9 cellular contexts compared by ENCODE assay signal in genomic region chr10:119693262-119693957, GRCh38. TPM values are rescaled to one million over a fixed set of nuclear protein-coding genes. Genes with fewer than 3 reads are reported as not detected.
DNase-seq lines count a peak whose midpoint lies in the region; ATAC-seq, FAIRE-seq and TF ChIP-seq lines count a peak whose summit lies in the region.
"Had no signal": no experiment of that assay in that cellular context is flagged by ENCODE, and none has a peak within 500 bp of the region (broad histone marks: within the 10 kb centered on the region; RNA-seq: fewer than 3 reads in every experiment).

No MANE protein-coding gene starts in this region.

- peaks cover 18% of the 10 kb centered on the region for H3K4me1 Mint-ChIP-seq in stimulated activated effector memory CD8-positive, alpha-beta T cell treated with anti-CD3 and anti-CD28 coated beads, Interleukin-12 subunit alpha, Interleukin-12 subunit beta, amount 100 ng/mL, for 72 hours
- peaks cover 15% of the 10 kb centered on the region for H3K4me1 Mint-ChIP-seq in Caco-2 (ENCODE audit: low read depth, unreplicated experiment)

- TF ChIP-seq POLR2A in endothelial cell of umbilical vein (IDR thresholded peaks at IDR 0.05; ENCODE audit: low read depth, low read length): no peak

- no peaks in the 10 kb centered on the region for H4K20me1 ChIP-seq in endothelial cell of umbilical vein (replicated peaks; ENCODE audit: control insufficient read depth, extremely low read depth, insufficient read depth, low read length)

- H3K79me2 ChIP-seq in endothelial cell of umbilical vein (ENCODE audit: control insufficient read depth, insufficient read depth, low read length): no peaks in the 10 kb centered on the region

- H3K4me1 ChIP-seq in endothelial cell of umbilical vein (ENCODE audit: control insufficient read depth, extremely low read depth, insufficient read depth, low read length) (peaks cover 3% of the 10 kb centered on the region), Caco-2 (peaks cover 12% of the 10 kb centered on the region)
- H3K4me1 ChIP-seq: stomach had no signal

- no peaks in the 10 kb centered on the region for H3K27me3 Mint-ChIP-seq in Caco-2 (ENCODE audit: insufficient read depth, unreplicated experiment)

- H3K36me3 Mint-ChIP-seq in stimulated activated effector memory CD8-positive, alpha-beta T cell treated with anti-CD3 and anti-CD28 coated beads, Interleukin-12 subunit alpha, Interleukin-12 subunit beta, amount 100 ng/mL, for 72 hours: no peaks in the 10 kb centered on the region
- no peaks in the 10 kb centered on the region for H3K36me3 Mint-ChIP-seq in Caco-2 (ENCODE audit: insufficient read depth, unreplicated experiment)

- CTCF ChIA-PET in endothelial cell of umbilical vein (lab: Charles Lee) (interaction anchor here (2.0 kb wide), 1 partner anchor 9 kb away, joined by 6 read pairs; no protein-coding TSS in a partner anchor), Caco-2 (lab: Charles Lee) (no interaction called here)

- H3K9me3 Mint-ChIP-seq in stimulated activated effector memory CD8-positive, alpha-beta T cell treated with anti-CD3 and anti-CD28 coated beads, Interleukin-12 subunit alpha, Interleukin-12 subunit beta, amount 100 ng/mL, for 72 hours: no peaks in the 10 kb centered on the region
- peaks cover 9% of the 10 kb centered on the region for H3K9me3 Mint-ChIP-seq in Caco-2 (ENCODE audit: unreplicated experiment)

- DNase-seq in endothelial cell of umbilical vein (ENCODE audit: low read depth, low spot score) (no peak), Caco-2 (no peak), NOMO-1 (lab: John Stamatoyannopoulos, UW; ENCODE audit: unreplicated experiment in 2 of 2) (no peak)
- DNase-seq in stimulated activated effector memory CD8-positive, alpha-beta T cell treated with anti-CD3 and anti-CD28 coated beads, Interleukin-12 subunit alpha, Interleukin-12 subunit beta, amount 100 ng/mL, for 72 hours (ENCODE audit: low spot score in 2 of 2): no peak
- no peak for DNase-seq in stimulated activated CD8-positive, alpha-beta memory T cell treated with anti-CD3 and anti-CD28 coated beads, Interleukin-4, amount 100 ng/mL, for 48 hours
- DNase-seq: activated effector memory CD4-positive, alpha-beta T cell treated with anti-CD3 and anti-CD28 coated beads, Interleukin-2, amount 50 U/mL, for 16 hours; stomach had no signal

- FAIRE-seq in endothelial cell of umbilical vein (lab: Jason Lieb, UNC): no peak

- POLR2A ChIA-PET in endothelial cell of umbilical vein (lab: Charles Lee): no interaction called here
- POLR2A ChIA-PET in Caco-2 (lab: Charles Lee): interaction anchor here (1.2 kb wide), 1 partner anchor 13 kb away, joined by 7 read pairs; no protein-coding TSS in a partner anchor

- no peak overlapping the region for H3K27ac ChIP-seq in endothelial cell of umbilical vein (ENCODE audit: insufficient read depth, low read depth, low read length)
- H3K27ac ChIP-seq: stomach had no signal

- H3K9me3 ChIP-seq in endothelial cell of umbilical vein (replicated peaks; ENCODE audit: control insufficient read depth, insufficient read depth, low read length): no peaks in the 10 kb centered on the region
- no peaks in the 10 kb centered on the region; the same call in 1 of the 2 replicates for H3K9me3 ChIP-seq in Caco-2
- H3K9me3 ChIP-seq: stomach had no signal

- H3K36me3 ChIP-seq in endothelial cell of umbilical vein (ENCODE audit: control insufficient read depth in 2 of 2, extremely low read depth in 1 of 2, insufficient read depth in 2 of 2, low read length in 2 of 2) (no peaks in the 10 kb centered on the region), Caco-2 (ENCODE audit: control insufficient read depth, insufficient read depth, low read length) (no peaks in the 10 kb centered on the region)
- H3K36me3 ChIP-seq: stomach had no signal

- BruUV-seq in endothelial cell of umbilical vein (replicated peaks; lab: Mats Ljungman, UMichigan) (no TSS peak), Caco-2 (replicated peaks; lab: Mats Ljungman, UMichigan) (no TSS peak)

- ATAC-seq in GM19372 (IDR thresholded peaks at IDR 0.05; ENCODE audit: low read depth, unreplicated experiment): peak; percentile 81
- peak; percentile 78 for ATAC-seq in HG03378 (IDR thresholded peaks at IDR 0.05; ENCODE audit: unreplicated experiment)
- peak; percentile 85 for ATAC-seq in stimulated activated effector memory CD8-positive, alpha-beta T cell treated with anti-CD3 and anti-CD28 coated beads, Interleukin-12 subunit alpha, Interleukin-12 subunit beta, amount 100 ng/mL, for 72 hours

- no peaks in the 10 kb centered on the region for H3K9me1 ChIP-seq in endothelial cell of umbilical vein (replicated peaks; ENCODE audit: control insufficient read depth, extremely low read depth, insufficient read depth, low read length)

- intact Hi-C loops in endothelial cell of umbilical vein (cut with micrococcal nuclease) (no loop called here), Caco-2 (cut with micrococcal nuclease; ENCODE audit: unreplicated experiment) (no loop called here)

- H3K27me3 ChIP-seq in endothelial cell of umbilical vein (ENCODE audit: control insufficient read depth in 2 of 2, insufficient read depth in 2 of 2, low read length in 2 of 2) (no peaks in the 10 kb centered on the region), Caco-2 (replicated peaks; ENCODE audit: control insufficient read depth, insufficient read depth, low read length) (no peaks in the 10 kb centered on the region)

- no peak for TF ChIP-seq CTCF in endothelial cell of umbilical vein (IDR thresholded peaks at IDR 0.05; ENCODE audit: extremely low read depth in 1 of 2, insufficient read depth in 1 of 2, low read depth in 1 of 2, low read length in 2 of 2)
- no peak for TF ChIP-seq CTCF in Caco-2 (IDR thresholded peaks at IDR 0.05; ENCODE audit: insufficient read depth in 1 of 2, low read depth in 1 of 2, low read length in 1 of 2, severe bottlenecking in 1 of 2, unreplicated experiment in 1 of 2)

- peak overlapping the region; percentile 41 for H3K27ac Mint-ChIP-seq in stimulated activated effector memory CD8-positive, alpha-beta T cell treated with anti-CD3 and anti-CD28 coated beads, Interleukin-12 subunit alpha, Interleukin-12 subunit beta, amount 100 ng/mL, for 72 hours
- no peak overlapping the region for H3K27ac Mint-ChIP-seq in Caco-2 (ENCODE audit: unreplicated experiment)

- H3K9ac ChIP-seq in endothelial cell of umbilical vein (replicated peaks; ENCODE audit: extremely low read depth, insufficient read depth, low read length): no peak overlapping the region

- no peak overlapping the region for H3K4me3 ChIP-seq in endothelial cell of umbilical vein (replicated peaks in 1 of 3; ENCODE audit: insufficient read depth in 1 of 3, low read depth in 1 of 3, low read length in 3 of 3)
- H3K4me3 ChIP-seq in Caco-2 (ENCODE audit: low read depth, low read length): no peak overlapping the region
- H3K4me3 ChIP-seq: stomach had no signal

- no peak overlapping the region for H3K4me2 ChIP-seq in endothelial cell of umbilical vein (ENCODE audit: insufficient read depth, low read length)

- H3K4me3 Mint-ChIP-seq in stimulated activated effector memory CD8-positive, alpha-beta T cell treated with anti-CD3 and anti-CD28 coated beads, Interleukin-12 subunit alpha, Interleukin-12 subunit beta, amount 100 ng/mL, for 72 hours: no peak overlapping the region
- no peak overlapping the region for H3K4me3 Mint-ChIP-seq in Caco-2 (ENCODE audit: unreplicated experiment)

- H2AFZ ChIP-seq in endothelial cell of umbilical vein (ENCODE audit: low read depth, low read length): peak overlapping the region; percentile 5

- dilution Hi-C loops in endothelial cell of umbilical vein (cut with MboI; ENCODE audit: extremely low pct_ligation_motif_present, low sequenced_read_pairs): no loop called here

TF ChIP-seq in endothelial cell of umbilical vein, 7 proteins besides CTCF, POLR2A, EP300 and RAD21:
- TF ChIP-seq POLR2AphosphoS5 (IDR thresholded peaks at IDR 0.05; ENCODE audit: insufficient read depth, low read depth, low read length): no peak
- no peak for TF ChIP-seq MAX (IDR thresholded peaks at IDR 0.05; ENCODE audit: insufficient read depth, insufficient read length)
- TF ChIP-seq MYC (IDR thresholded peaks at IDR 0.05; ENCODE audit: low read depth, low read length): no peak
- no peak for TF ChIP-seq EZH2 (IDR thresholded peaks at IDR 0.05; ENCODE audit: borderline replicate concordance, low read depth, low read length, severe bottlenecking)
- no peak for TF ChIP-seq GATA2 (IDR thresholded peaks at IDR 0.05; ENCODE audit: insufficient read depth, insufficient read length, low read depth, low read length)
- no peak for TF ChIP-seq JUN (IDR thresholded peaks at IDR 0.05; ENCODE audit: borderline replicate concordance, insufficient read depth, insufficient read length, low read depth)
- TF ChIP-seq FOS (IDR thresholded peaks at IDR 0.05; ENCODE audit: borderline replicate concordance, insufficient read depth, low read length): no peak

RNA-seq across cellular contexts. Expression of gene INPP5F, which starts 32.4 kb away (rescaled TPM):
- total RNA-seq in endothelial cell of umbilical vein: 20.3 and 26.6 TPM in 2 replicates
- polyA plus RNA-seq in endothelial cell of umbilical vein: 4.5 and 6.1 TPM in 2 replicates
- 6.6 and 8.2 TPM in 2 replicates for polyA plus RNA-seq in endothelial cell of umbilical vein (2011; cell fraction: cytosol; rRNA removed)
- 13.1 and 14.7 TPM in 2 replicates for polyA plus RNA-seq in endothelial cell of umbilical vein (2011; cell fraction: nucleus; rRNA removed)
- 28.5 and 29.7 TPM in 2 replicates for polyA plus RNA-seq in endothelial cell of umbilical vein (2012)
- 12.2 and 12.4 TPM in 2 replicates for polyA minus RNA-seq in endothelial cell of umbilical vein
- polyA minus RNA-seq in endothelial cell of umbilical vein (2011; cell fraction: cytosol; rRNA and poly(A)+ RNA removed): 2.0 TPM
- polyA minus RNA-seq in endothelial cell of umbilical vein (2011; cell fraction: nucleus; rRNA and poly(A)+ RNA removed): 12.6 and 34.8 TPM in 2 replicates
- 26.4 and 26.9 TPM in 2 replicates for total RNA-seq in Caco-2 (2022)

RNA-seq across cellular contexts. Expression of gene BAG3, which starts 42.2 kb away (rescaled TPM):
- total RNA-seq in endothelial cell of umbilical vein (65.4 and 66.7 TPM in 2 replicates), Caco-2 (2022) (30.7 and 31.6 TPM in 2 replicates)
- polyA plus RNA-seq in endothelial cell of umbilical vein: 22.3 and 25.2 TPM in 2 replicates
- polyA plus RNA-seq in endothelial cell of umbilical vein (2011; cell fraction: cytosol; rRNA removed): 23.7 and 25.2 TPM in 2 replicates
- polyA plus RNA-seq in endothelial cell of umbilical vein (2011; cell fraction: nucleus; rRNA removed): 17.6 and 19.2 TPM in 2 replicates
- polyA plus RNA-seq in endothelial cell of umbilical vein (2012): 73.5 and 76.5 TPM in 2 replicates
- polyA minus RNA-seq in endothelial cell of umbilical vein: 7.7 and 9.1 TPM in 2 replicates
- polyA minus RNA-seq in endothelial cell of umbilical vein (2011; cell fraction: cytosol; rRNA and poly(A)+ RNA removed): 8.4 TPM
- 7.2 and 11.8 TPM in 2 replicates for polyA minus RNA-seq in endothelial cell of umbilical vein (2011; cell fraction: nucleus; rRNA and poly(A)+ RNA removed)
